Comparison of ENCODE assay signal across 20 cellular contexts in the genomic region with DNA sequence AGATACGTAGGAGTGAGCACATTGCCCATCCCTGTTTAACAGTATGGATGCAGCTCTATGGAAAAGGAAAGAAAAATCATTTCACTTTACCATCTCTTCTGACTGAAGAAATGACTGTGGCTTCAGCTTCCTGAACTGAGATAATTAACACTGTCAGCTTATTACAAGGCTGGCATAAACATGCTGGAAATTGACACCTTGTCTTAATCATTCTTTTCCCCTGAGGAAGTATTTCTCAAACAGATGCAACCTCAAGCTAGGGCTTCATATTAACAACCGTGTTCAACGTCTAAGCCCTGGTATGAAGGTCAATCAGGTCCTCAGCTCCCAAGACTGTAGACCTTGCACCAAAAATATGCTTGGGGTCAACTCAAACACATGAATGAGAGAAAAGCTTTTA. TPM values are rescaled to one million over a fixed set of nuclear protein-coding genes. Genes with fewer than 3 reads are reported as not detected.
"Had no signal": no experiment of that assay in that cellular context is flagged by ENCODE, and none has a peak within 500 bp of the region (broad histone marks: within the 10 kb centered on the region; RNA-seq: fewer than 3 reads in every experiment).

No MANE protein-coding gene starts in this region.

- H3K27ac ChIP-seq: prostate gland, right lobe of liver, WERI-Rb-1 had no signal

- H3K27me3 ChIP-seq: ascending aorta, gastroesophageal sphincter, right lobe of liver, vagina had no signal

- DNase-seq: activated CD4-positive, alpha-beta memory T cell treated with anti-CD3 and anti-CD28 coated beads for 36 hours; activated CD8-positive, alpha-beta memory T cell treated with anti-CD3 and anti-CD28 coated beads, Interleukin-2, amount 10 ng/mL, durations not matched to agents 7 days and 5 days; activated naive CD4-positive, alpha-beta T cell treated with anti-CD3 and anti-CD28 coated beads for 36 hours; activated naive CD8-positive, alpha-beta T cell treated with anti-CD3 and anti-CD28 coated beads, Interleukin-2, amount 50 U/mL, for 24 hours; activated T-cell treated with anti-CD3 and anti-CD28 coated beads, Interleukin-2, amount 50 U/mL, for 1 hour; dermis blood vessel endothelial cell; islet precursor cell; mesenchymal stem cell; natural killer cell; occipital lobe; right lobe of liver; stimulated activated naive CD8-positive, alpha-beta T cell treated with anti-CD3 and anti-CD28 coated beads, Interleukin-15, Interleukin-2, amounts not matched to agents 100 U/mL and 50 U/mL, for 24 hours; WERI-Rb-1 had no signal

- H3K36me3 ChIP-seq: ascending aorta, gastroesophageal sphincter, prostate gland, right lobe of liver, thoracic aorta, vagina, WERI-Rb-1 had no signal

- H3K4me1 ChIP-seq: right lobe of liver had no signal

- H3K9me3 ChIP-seq: ascending aorta, gastroesophageal sphincter, prostate gland, right lobe of liver, thoracic aorta, vagina had no signal

- H3K4me3 ChIP-seq: ascending aorta, gastroesophageal sphincter, prostate gland, right lobe of liver, thoracic aorta, vagina had no signal

- ATAC-seq: activated CD8-positive, alpha-beta memory T cell treated with anti-CD3 and anti-CD28 coated beads, Interleukin-2, amount 10 ng/mL, durations not matched to agents 7 days and 5 days; activated naive CD8-positive, alpha-beta T cell treated with anti-CD3 and anti-CD28 coated beads, Interleukin-2, amount 50 U/mL, for 24 hours; gastroesophageal sphincter; left lobe of liver; natural killer cell; right lobe of liver; stimulated activated naive CD8-positive, alpha-beta T cell treated with anti-CD3 and anti-CD28 coated beads, Interleukin-15, Interleukin-2, amounts not matched to agents 100 U/mL and 50 U/mL, for 24 hours had no signal

RNA-seq across cellular contexts. Expression of a gene that starts 25.0 kb away (rescaled TPM):
- total RNA-seq: activated CD4-positive, alpha-beta memory T cell treated with anti-CD3 and anti-CD28 coated beads for 36 hours; activated CD8-positive, alpha-beta memory T cell treated with anti-CD3 and anti-CD28 coated beads, Interleukin-2, amount 10 ng/mL, durations not matched to agents 7 days and 5 days; activated naive CD4-positive, alpha-beta T cell treated with anti-CD3 and anti-CD28 coated beads for 36 hours; activated T-helper 2 cell treated with anti-CD3 and anti-CD28 coated beads, Interferon-gamma antibody, Interleukin-2, Interleukin-4, amounts not matched to agents 10 μg/mL and 5 μg/mL and 100 μg/mL, durations not matched to agents 14 hours and 24 hours and 36 hours; natural killer cell had no signal
